11 cellular contexts compared by ENCODE assay signal in genomic region chr10:46087381-46087780, GRCh38. TPM values are rescaled to one million over a fixed set of nuclear protein-coding genes. Genes with fewer than 3 reads are reported as not detected.
"Had no signal": no experiment of that assay in that cellular context is flagged by ENCODE, and none has a peak within 500 bp of the region (broad histone marks: within the 10 kb centered on the region; RNA-seq: fewer than 3 reads in every experiment).

No MANE protein-coding gene starts in this region.

RNA-seq across cellular contexts. Expression of gene MSMB, which starts 41.3 kb away (rescaled TPM):
- total RNA-seq: subcutaneous adipose tissue, temporal lobe, thoracic aorta, thyroid gland, tibial nerve, transverse colon, upper lobe of right lung, ureter, urinary bladder, uterus, vagina had no signal
